8 cellular contexts compared by ENCODE assay signal in genomic region chr14:75126679-75127473, GRCh38. TPM values are rescaled to one million over a fixed set of nuclear protein-coding genes. Genes with fewer than 3 reads are reported as not detected.
DNase-seq lines count a peak whose midpoint lies in the region; ATAC-seq and TF ChIP-seq lines count a peak whose summit lies in the region.

NEK9 (minus strand) TSS chr14:75127048; CDS start chr14:75126921, 127 bp downstream.

- DNase-seq in AG10803 (ENCODE audit: low read depth) (peak; percentile 83), NCI-H510A (lab: John Stamatoyannopoulos, UW) (peak; percentile 73), chondrocyte (ENCODE audit: low spot score) (peak; percentile 94)
- peak; percentile 94 for DNase-seq in activated CD4-positive, alpha-beta T cell treated with anti-CD3 and anti-CD28 coated beads for 36 hours
- peak; percentile 77 to 84 for DNase-seq in stimulated activated CD4-positive, alpha-beta T cell treated with anti-CD3 and anti-CD28 coated beads, Interleukin-1b, Interleukin-23, amount 100 ng/mL, for 4 hours (ENCODE audit: low read depth in 2 of 2)

- H3K36me3 Mint-ChIP-seq in activated CD4-positive, alpha-beta T cell treated with anti-CD3 and anti-CD28 coated beads for 36 hours (ENCODE audit: low read depth), result peaks cover 20% of the 10 kb centered on the region
- H3K36me3 Mint-ChIP-seq in chondrocyte (ENCODE audit: low read depth), result peaks cover 3% of the 10 kb centered on the region

- H3K4me3 ChIP-seq in AG10803 (ENCODE audit: low read length), result peak within 1 kb of the TSS; percentile 80

- peak within 1 kb of the TSS; percentile 97 for H3K4me3 Mint-ChIP-seq in activated CD4-positive, alpha-beta T cell treated with anti-CD3 and anti-CD28 coated beads for 36 hours
- H3K4me3 Mint-ChIP-seq in chondrocyte (ENCODE audit: unreplicated experiment), result peak within 1 kb of the TSS; percentile 87

- POLR2A ChIA-PET in activated CD4-positive, alpha-beta T cell treated with anti-CD3 and anti-CD28 coated beads for 36 hours (lab: Charles Lee), result interaction anchor here (0.6 to 1.0 kb wide), 8 partner anchors 57 to 474 kb away, joined by 3 to 7 read pairs (median 4); partner anchors contain the start of gene ZC2HC1C

- peak within 1 kb of the TSS; percentile 83 for H3K27ac ChIP-seq in layer of hippocampus (ENCODE audit: low read depth, low read length)

- CTCF ChIA-PET in activated CD4-positive, alpha-beta T cell treated with anti-CD3 and anti-CD28 coated beads for 36 hours (lab: Charles Lee), result interaction anchor here (0.6 to 7.1 kb wide), 10 partner anchors 9 to 639 kb away, joined by 3 to 125 read pairs (median 4); no protein-coding TSS in a partner anchor

- H3K27me3 ChIP-seq in layer of hippocampus (ENCODE audit: control insufficient read depth, insufficient read depth, low read length), result no peaks in the 10 kb centered on the region

- H3K9me3 Mint-ChIP-seq in activated CD4-positive, alpha-beta T cell treated with anti-CD3 and anti-CD28 coated beads for 36 hours (ENCODE audit: low read depth), result no peaks in the 10 kb centered on the region
- no peaks in the 10 kb centered on the region for H3K9me3 Mint-ChIP-seq in chondrocyte (ENCODE audit: low read depth)

- peak within 1 kb of the TSS; percentile 98 for H3K27ac Mint-ChIP-seq in activated CD4-positive, alpha-beta T cell treated with anti-CD3 and anti-CD28 coated beads for 36 hours
- peak within 1 kb of the TSS; percentile 97 for H3K27ac Mint-ChIP-seq in chondrocyte (ENCODE audit: unreplicated experiment)

- H3K4me1 Mint-ChIP-seq in activated CD4-positive, alpha-beta T cell treated with anti-CD3 and anti-CD28 coated beads for 36 hours, result peaks cover 41% of the 10 kb centered on the region
- peaks cover 39% of the 10 kb centered on the region for H3K4me1 Mint-ChIP-seq in chondrocyte (ENCODE audit: low read depth)

- intact Hi-C loops in activated CD4-positive, alpha-beta T cell treated with anti-CD3 and anti-CD28 coated beads for 36 hours (cut with DNase I, micrococcal nuclease), result loop anchor here (1.0 to 5.0 kb wide), 11 partner anchors 49 to 855 kb away; partner anchors contain the start of genes ERG28 (in 1 of the 2), FOS (in 1 of the 2), TGFB3 (in 1 of the 2) and TMED10 (in 1 of the 2)

- TF ChIP-seq CTCF in AG10803 (conservative IDR thresholded peaks at IDR 0.05; ENCODE audit: low read length), result no peak
- peak; percentile 38 for TF ChIP-seq CTCF in chondrocyte (IDR thresholded peaks at IDR 0.05)

- ATAC-seq in GM19043 (IDR thresholded peaks at IDR 0.05; ENCODE audit: low read depth, unreplicated experiment) (peak; percentile 73), HG03378 (IDR thresholded peaks at IDR 0.05; ENCODE audit: unreplicated experiment) (peak; percentile 73)
- ATAC-seq in activated CD4-positive, alpha-beta T cell treated with anti-CD3 and anti-CD28 coated beads for 36 hours, result peak; percentile 90

- H3K27me3 Mint-ChIP-seq in activated CD4-positive, alpha-beta T cell treated with anti-CD3 and anti-CD28 coated beads for 36 hours, result no peaks in the 10 kb centered on the region
- no peaks in the 10 kb centered on the region for H3K27me3 Mint-ChIP-seq in chondrocyte (ENCODE audit: low read depth)

RNA-seq across cellular contexts. Expression of gene NEK9, which starts in this region (rescaled TPM):
- total RNA-seq in activated CD4-positive, alpha-beta T cell treated with anti-CD3 and anti-CD28 coated beads for 36 hours, result 10 to 100 TPM; 45.2 to 58.7 TPM
- total RNA-seq in chondrocyte, result 63.3 to 109 TPM (median 65.4 TPM) in 3 replicates

Comparison
In these comparisons a context has a peak if more than half of its experiments do, and no peak if none do; other contexts are left out.
1. Peak in every context shown above with its lines: DNase-seq, ATAC-seq, H3K4me3 ChIP-seq and H3K27ac ChIP-seq.